In the genomic region with DNA sequence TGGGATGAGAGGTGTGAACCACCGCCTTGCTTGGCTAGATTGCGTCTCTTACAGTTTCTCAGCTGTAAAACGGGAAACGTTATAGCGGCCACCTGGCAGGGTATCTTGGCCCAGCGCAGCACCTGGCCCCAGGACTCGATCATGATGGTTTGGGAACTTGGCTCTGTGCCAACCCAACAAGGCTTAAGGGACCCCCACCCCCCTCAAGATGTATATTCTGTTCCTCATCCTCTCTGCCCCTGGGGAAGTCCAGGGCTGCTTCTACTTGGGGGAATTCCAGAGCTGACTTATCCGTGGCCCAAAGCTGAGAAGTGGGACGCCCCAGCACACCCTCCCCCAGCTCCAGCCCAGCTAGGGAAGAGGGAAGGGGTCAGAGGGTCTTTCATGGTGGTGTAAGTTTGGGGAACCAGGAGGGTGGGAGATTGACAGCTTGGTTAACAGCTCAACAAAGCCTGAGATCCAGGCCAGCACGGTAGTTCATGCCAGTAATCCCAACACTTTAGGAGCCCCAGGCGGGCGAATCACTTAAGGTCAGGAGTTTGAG, we compare ENCODE assay signal across 7 cellular contexts. TPM values are rescaled to one million over a fixed set of nuclear protein-coding genes. Genes with fewer than 3 reads are reported as not detected.
DNase-seq lines count a peak whose midpoint lies in the region; ATAC-seq, FAIRE-seq and TF ChIP-seq lines count a peak whose summit lies in the region.

No MANE protein-coding gene starts in this region.

- no peak overlapping the region for H3K27ac Mint-ChIP-seq in WTC11

- peaks cover 49% of the 10 kb centered on the region for H3K27me3 Mint-ChIP-seq in WTC11 (ENCODE audit: low read depth)

- H3K4me3 ChIP-seq in right cardiac atrium (ENCODE audit: low read length): peak overlapping the region; percentile 33
- peak overlapping the region; percentile 57 to 75 (median 67) for H3K4me3 ChIP-seq in spleen

- no peak for FAIRE-seq in frontal cortex (lab: Jason Lieb, UNC)

- no peak for DNase-seq in WTC11 (ENCODE audit: low spot score)
- DNase-seq in right cardiac atrium: peak in 2 of 3 donors; percentile 60 to 73
- no peak for DNase-seq in spleen
- DNase-seq in T1000 (lab: John Stamatoyannopoulos, UW): no peak
- no peak for DNase-seq in frontal cortex (ENCODE audit: low spot score in 2 of 2)

- peak overlapping the region; percentile 68 for H3K4me3 Mint-ChIP-seq in WTC11

- H3K27me3 ChIP-seq in right cardiac atrium (ENCODE audit: control insufficient read depth, insufficient read depth) (no peaks in the 10 kb centered on the region), spleen (replicated peaks in 1 of 7) (no peaks in the 10 kb centered on the region)

- POLR2A ChIA-PET in WTC11 (lab: Charles Lee): interaction anchor here (0.6 to 2.5 kb wide), 9 partner anchors 13 to 117 kb away, joined by 3 to 12 read pairs (median 8); a partner anchor contains a TSS

- ATAC-seq in GM18502 (IDR thresholded peaks at IDR 0.05; ENCODE audit: poor library complexity, unreplicated experiment): peak; percentile 33
- ATAC-seq in HG02642 (IDR thresholded peaks at IDR 0.05; ENCODE audit: poor library complexity, unreplicated experiment): peak; percentile 31
- no peak for ATAC-seq in WTC11
- ATAC-seq in right cardiac atrium: peak in 1 of 2 donors; percentile 3

- no peak for TF ChIP-seq CTCF in WTC11 (IDR thresholded peaks at IDR 0.05)
- no peak for TF ChIP-seq CTCF in spleen (IDR thresholded peaks at IDR 0.05 in 8 of 11, conservative IDR thresholded peaks at IDR 0.05 in 3 of 11)

- H3K9me3 ChIP-seq in right cardiac atrium (ENCODE audit: control insufficient read depth, low read length): no peaks in the 10 kb centered on the region
- H3K9me3 ChIP-seq in spleen: no peaks in the 10 kb centered on the region

- H3K4me1 Mint-ChIP-seq in WTC11: 0 out of 2 replicates have a peak, but pooled peaks cover 4% of the 10 kb centered on the region

- H3K27ac ChIP-seq in right cardiac atrium (ENCODE audit: low read length) (peak overlapping the region; percentile 25), spleen (peak overlapping the region; percentile 78 to 99 (median 98))

- no peaks in the 10 kb centered on the region for H3K36me3 Mint-ChIP-seq in WTC11

- CTCF ChIA-PET in WTC11 (lab: Charles Lee): interaction anchor here (0.8 to 6.1 kb wide), 28 partner anchors 8 to 587 kb away, joined by 3 to 180 read pairs (median 7); a partner anchor contains a TSS

- H3K9me3 Mint-ChIP-seq in WTC11: no peaks in the 10 kb centered on the region

- H3K36me3 ChIP-seq in spleen: peaks cover 0 to 41% (median 21%) of the 10 kb centered on the region in 6 donors

- 29% methylated on average over 12 of the region's 12 CpGs for WGBS in right cardiac atrium
- WGBS in spleen, 5 donors: 9 to 21% (median 13%) methylated on average over 12 of the region's 12 CpGs

- no peaks in the 10 kb centered on the region for H3K4me1 ChIP-seq in right cardiac atrium (ENCODE audit: control insufficient read depth, insufficient read depth, low read length)
- H3K4me1 ChIP-seq in spleen: peaks cover 11 to 100% (median 70%) of the 10 kb centered on the region in 6 donors

- TF ChIP-seq POLR2A in spleen (IDR thresholded peaks at IDR 0.05): no peak

- intact Hi-C loops in right cardiac atrium (cut with DNase I) (loop anchor here in 2 of 4 donors (10.0 kb wide), 2 partner anchors 53 to 63 kb away; a partner anchor contains a TSS), spleen (cut with DNase I; ENCODE audit: low total_unique reads) (loop anchor here (10.0 kb wide), 1 partner anchor 63 kb away; a partner anchor contains a TSS)

TF ChIP-seq in WTC11, 78 proteins besides CTCF, POLR2A, EP300 and RAD21 (continues in another document):
- TF ChIP-seq, protein P1, sequence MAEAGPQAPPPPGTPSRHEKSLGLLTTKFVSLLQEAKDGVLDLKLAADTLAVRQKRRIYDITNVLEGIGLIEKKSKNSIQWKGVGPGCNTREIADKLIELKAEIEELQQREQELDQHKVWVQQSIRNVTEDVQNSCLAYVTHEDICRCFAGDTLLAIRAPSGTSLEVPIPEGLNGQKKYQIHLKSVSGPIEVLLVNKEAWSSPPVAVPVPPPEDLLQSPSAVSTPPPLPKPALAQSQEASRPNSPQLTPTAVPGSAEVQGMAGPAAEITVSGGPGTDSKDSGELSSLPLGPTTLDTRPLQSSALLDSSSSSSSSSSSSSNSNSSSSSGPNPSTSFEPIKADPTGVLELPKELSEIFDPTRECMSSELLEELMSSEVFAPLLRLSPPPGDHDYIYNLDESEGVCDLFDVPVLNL (CRISPR knock-in tag; IDR thresholded peaks at IDR 0.05; ENCODE audit: borderline replicate concordance, low read depth): no peak
- TF ChIP-seq JAZF1 (CRISPR knock-in tag; IDR thresholded peaks at IDR 0.05) (no peak), TEAD1 (CRISPR knock-in tag; IDR thresholded peaks at IDR 0.05) (no peak), ATF1 (CRISPR knock-in tag; IDR thresholded peaks at IDR 0.05) (no peak), GTF2I (CRISPR knock-in tag; conservative IDR thresholded peaks at IDR 0.05) (no peak), SMAD4 (CRISPR knock-in tag; IDR thresholded peaks at IDR 0.05) (no peak), NFE2L1 (CRISPR knock-in tag; IDR thresholded peaks at IDR 0.05) (no peak), PRRX2 (CRISPR knock-in tag; IDR thresholded peaks at IDR 0.05) (no peak), GABPB1 (CRISPR knock-in tag; IDR thresholded peaks at IDR 0.05) (no peak), SP1 (CRISPR knock-in tag; conservative IDR thresholded peaks at IDR 0.05) (no peak), MYBL2 (CRISPR knock-in tag; IDR thresholded peaks at IDR 0.05) (no peak), CREB1 (CRISPR knock-in tag; IDR thresholded peaks at IDR 0.05) (no peak)
- TF ChIP-seq, protein P2, sequence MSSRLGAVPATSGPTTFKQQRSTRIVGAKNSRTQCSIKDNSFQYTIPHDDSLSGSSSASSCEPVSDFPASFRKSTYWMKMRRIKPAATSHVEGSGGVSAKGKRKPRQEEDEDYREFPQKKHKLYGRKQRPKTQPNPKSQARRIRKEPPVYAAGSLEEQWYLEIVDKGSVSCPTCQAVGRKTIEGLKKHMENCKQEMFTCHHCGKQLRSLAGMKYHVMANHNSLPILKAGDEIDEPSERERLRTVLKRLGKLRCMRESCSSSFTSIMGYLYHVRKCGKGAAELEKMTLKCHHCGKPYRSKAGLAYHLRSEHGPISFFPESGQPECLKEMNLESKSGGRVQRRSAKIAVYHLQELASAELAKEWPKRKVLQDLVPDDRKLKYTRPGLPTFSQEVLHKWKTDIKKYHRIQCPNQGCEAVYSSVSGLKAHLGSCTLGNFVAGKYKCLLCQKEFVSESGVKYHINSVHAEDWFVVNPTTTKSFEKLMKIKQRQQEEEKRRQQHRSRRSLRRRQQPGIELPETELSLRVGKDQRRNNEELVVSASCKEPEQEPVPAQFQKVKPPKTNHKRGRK (CRISPR knock-in tag; IDR thresholded peaks at IDR 0.05; ENCODE audit: borderline replicate concordance): no peak
- TF ChIP-seq, protein P3, sequence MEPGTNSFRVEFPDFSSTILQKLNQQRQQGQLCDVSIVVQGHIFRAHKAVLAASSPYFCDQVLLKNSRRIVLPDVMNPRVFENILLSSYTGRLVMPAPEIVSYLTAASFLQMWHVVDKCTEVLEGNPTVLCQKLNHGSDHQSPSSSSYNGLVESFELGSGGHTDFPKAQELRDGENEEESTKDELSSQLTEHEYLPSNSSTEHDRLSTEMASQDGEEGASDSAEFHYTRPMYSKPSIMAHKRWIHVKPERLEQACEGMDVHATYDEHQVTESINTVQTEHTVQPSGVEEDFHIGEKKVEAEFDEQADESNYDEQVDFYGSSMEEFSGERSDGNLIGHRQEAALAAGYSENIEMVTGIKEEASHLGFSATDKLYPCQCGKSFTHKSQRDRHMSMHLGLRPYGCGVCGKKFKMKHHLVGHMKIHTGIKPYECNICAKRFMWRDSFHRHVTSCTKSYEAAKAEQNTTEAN (CRISPR knock-in tag; IDR thresholded peaks at IDR 0.05): no peak

RNA-seq across cellular contexts. Expression of a gene that starts 0.7 kb away (rescaled TPM):
- total RNA-seq in WTC11 (2021) (3.8 to 5.4 TPM (median 4.8 TPM) in 3 replicates), right cardiac atrium (10 to 100 TPM in 2 of 4 donors, 1 to 10 TPM in 2; 8.4 to 14.5 (median 9.9) TPM), spleen (100 to 1,000 TPM in 5 of 7 donors, 10 to 100 TPM in 2; 84.4 to 163 (median 116) TPM), frontal cortex (0.41 TPM)
- polyA plus RNA-seq in right cardiac atrium (9.8 TPM), spleen (10 to 100 TPM; 12.8 to 22.2 (median 15.1) TPM)

RNA-seq across cellular contexts. Expression of a gene that starts 15.1 kb away (rescaled TPM):
- 2.0 to 3.7 TPM (median 3.1 TPM) in 3 replicates for total RNA-seq in WTC11 (2021)
- total RNA-seq in right cardiac atrium: under 1 TPM; 0.36 to 0.74 (median 0.52) TPM
- 0.84 TPM for polyA plus RNA-seq in right cardiac atrium
- total RNA-seq in spleen: 1 to 10 TPM; 1.2 to 3.7 (median 1.6) TPM
- under 1 TPM; 0.48 to 0.57 (median 0.49) TPM for polyA plus RNA-seq in spleen
- 0.41 TPM for total RNA-seq in frontal cortex

RNA-seq across cellular contexts. Expression of a gene that starts 18.1 kb away (rescaled TPM):
- total RNA-seq in WTC11 (2021) (7.3 to 8.1 TPM (median 8.0 TPM) in 3 replicates), right cardiac atrium (1 to 10 TPM in 3 of 4 donors, under 1 TPM in 1; 0.93 to 1.6 (median 1.2) TPM), spleen (1 to 10 TPM in 4 of 7 donors, under 1 TPM in 3; 0.33 to 1.4 (median 1.0) TPM), frontal cortex (6.1 TPM)
- polyA plus RNA-seq in right cardiac atrium (0.86 TPM), spleen (under 1 TPM; 0.07 to 0.29 (median 0.21) TPM)

RNA-seq across cellular contexts. Expression of a gene that starts 19.6 kb away (rescaled TPM):
- total RNA-seq in WTC11 (2021): 109 to 112 TPM (median 110 TPM) in 3 replicates
- total RNA-seq in right cardiac atrium: 10 to 100 TPM; 54.1 to 65.4 (median 60.5) TPM
- polyA plus RNA-seq in right cardiac atrium: 66.6 TPM
- 10 to 100 TPM; 32.7 to 52.3 (median 37.2) TPM for total RNA-seq in spleen
- polyA plus RNA-seq in spleen: 10 to 100 TPM; 31.5 to 60.5 (median 46.0) TPM
- 10.2 TPM for total RNA-seq in frontal cortex

RNA-seq across cellular contexts. Expression of a gene that starts 38.0 kb away (rescaled TPM):
- total RNA-seq in WTC11 (2021): 5.9 to 8.9 TPM (median 7.7 TPM) in 3 replicates
- 1 to 10 TPM in 1 of 4 donors, under 1 TPM in 3; 0.80 to 1.3 (median 0.84) TPM for total RNA-seq in right cardiac atrium
- polyA plus RNA-seq in right cardiac atrium: 0.68 TPM
- total RNA-seq in spleen: 1 to 10 TPM; 2.7 to 7.0 (median 3.2) TPM
- 10 to 100 TPM; 11.6 to 24.1 (median 19.7) TPM for polyA plus RNA-seq in spleen
- total RNA-seq in frontal cortex: 1.6 TPM

Comparison
In these comparisons a context has a peak if more than half of its experiments do, and no peak if none do; other contexts are left out.
1. DNase-seq: peak in right cardiac atrium (2 of 3); none in WTC11 (single experiment), spleen (single experiment), T1000 (single experiment) and frontal cortex (0 of 2).
2. RNA of a gene that starts 0.7 kb away (total RNA-seq): 84.4 to 163 TPM in spleen; 8.4 to 14.5 TPM in right cardiac atrium, 3.8 to 5.4 TPM in WTC11 and 0.41 TPM in frontal cortex (single experiment); every median in the first group is over 4 times any median in the second.